Comparison of ENCODE assay signal across 18 cellular contexts in genomic region chr1:232440325-232441059, GRCh38.
DNase-seq lines count a peak whose midpoint lies in the region; ATAC-seq, FAIRE-seq and TF ChIP-seq lines count a peak whose summit lies in the region.
"Had no signal": no experiment of that assay in that cellular context is flagged by ENCODE, and none has a peak within 500 bp of the region (broad histone marks: within the 10 kb centered on the region; RNA-seq: fewer than 3 reads in every experiment).

No MANE protein-coding gene starts in this region.

- no TSS peak for BruUV-seq in HepG2 (replicated peaks; lab: Mats Ljungman, UMichigan)

- TF ChIP-seq CTCF in HepG2 (CRISPR knock-in tag; IDR thresholded peaks at IDR 0.05) (no peak), right lobe of liver (IDR thresholded peaks at IDR 0.05) (no peak), astrocyte (IDR thresholded peaks at IDR 0.05; ENCODE audit: insufficient read depth, low read depth, low read length) (no peak)

- H3K27ac ChIP-seq in HepG2 (ENCODE audit: extremely low read length, insufficient read depth, low read length) (no peak overlapping the region), right lobe of liver (no peak overlapping the region), astrocyte (ENCODE audit: low read depth, low read length) (no peak overlapping the region)
- H3K27ac ChIP-seq: gastroesophageal sphincter, spleen, stomach had no signal

- no peak overlapping the region for H3K4me3 Mint-ChIP-seq in astrocyte (ENCODE audit: unreplicated experiment)
- no peak overlapping the region for H3K4me3 Mint-ChIP-seq in immature natural killer cell
- H3K4me3 Mint-ChIP-seq: activated T-cell treated with anti-CD3 and anti-CD28 coated beads, Interleukin-2, amount 50 U/mL, for 24 hours; naive B cell had no signal

- H3K27ac Mint-ChIP-seq in astrocyte (ENCODE audit: unreplicated experiment) (no peak overlapping the region), immature natural killer cell (no peak overlapping the region)
- H3K27ac Mint-ChIP-seq: activated T-cell treated with anti-CD3 and anti-CD28 coated beads, Interleukin-2, amount 50 U/mL, for 24 hours had no signal

- H3K4me1 Mint-ChIP-seq in astrocyte (ENCODE audit: low read depth, unreplicated experiment) (peaks cover 23% of the 10 kb centered on the region), immature natural killer cell (no peaks in the 10 kb centered on the region)
- H3K4me1 Mint-ChIP-seq: naive B cell had no signal

- POLR2A ChIA-PET in HepG2 (lab: Yijun Ruan, JAX), result no interaction called here

- H3K9me3 ChIP-seq in HepG2 (ENCODE audit: low read length), result no peaks in the 10 kb centered on the region; the same call in 1 of the 2 replicates
- H3K9me3 ChIP-seq in right lobe of liver, result no peaks in the 10 kb centered on the region
- H3K9me3 ChIP-seq in astrocyte (ENCODE audit: insufficient read depth, low read depth, low read length), result no peaks in the 10 kb centered on the region
- H3K9me3 ChIP-seq: gastroesophageal sphincter, spleen, stomach had no signal

- H3K4me1 ChIP-seq in HepG2 (ENCODE audit: insufficient read depth, low read length) (no peaks in the 10 kb centered on the region), right lobe of liver (no peaks in the 10 kb centered on the region), astrocyte (ENCODE audit: insufficient read depth, low read length) (no peaks in the 10 kb centered on the region)

- H2AFZ ChIP-seq in HepG2 (ENCODE audit: low read length), result no peak overlapping the region
- H2AFZ ChIP-seq in astrocyte (ENCODE audit: low read depth, low read length), result no peak overlapping the region

- H3K4me2 ChIP-seq in HepG2 (ENCODE audit: low read depth, low read length) (no peak overlapping the region), astrocyte (ENCODE audit: low read length) (no peak overlapping the region)

- no peak for ATAC-seq in HepG2
- ATAC-seq in right lobe of liver, result no peak
- peak; percentile 74 for ATAC-seq in HG03565 (IDR thresholded peaks at IDR 0.05; ENCODE audit: unreplicated experiment)
- no peak for ATAC-seq in GM21515 (IDR thresholded peaks at IDR 0.05; ENCODE audit: unreplicated experiment)
- no peak for ATAC-seq in HG02571 (IDR thresholded peaks at IDR 0.05; ENCODE audit: unreplicated experiment)
- ATAC-seq: gastroesophageal sphincter had no signal

- H3K27me3 ChIP-seq in HepG2 (ENCODE audit: control insufficient read depth in 1 of 2, insufficient read depth in 2 of 2, low read length in 2 of 2) (peaks cover 0 to 4% of the 10 kb centered on the region in 2 experiments; a peak in 1 of 5 replicates), right lobe of liver (no peaks in the 10 kb centered on the region), astrocyte (ENCODE audit: insufficient read depth, low read length) (no peaks in the 10 kb centered on the region)
- H3K27me3 ChIP-seq: gastroesophageal sphincter, spleen, stomach had no signal

- H3K4me3 ChIP-seq in HepG2 (replicated peaks in 1 of 3; ENCODE audit: insufficient read depth in 1 of 3, low read depth in 2 of 3, low read length in 3 of 3) (no peak overlapping the region), right lobe of liver (no peak overlapping the region), astrocyte (ENCODE audit: insufficient read depth, low read depth, low read length) (no peak overlapping the region)
- H3K4me3 ChIP-seq: gastroesophageal sphincter, spleen, stomach had no signal

- FAIRE-seq in HepG2 (lab: Jason Lieb, UNC), result no peak
- FAIRE-seq in astrocyte (lab: Jason Lieb, UNC), result no peak
- FAIRE-seq: G401.6 had no signal

- TF ChIP-seq EP300 in HepG2 (IDR thresholded peaks at IDR 0.05; ENCODE audit: low read depth in 2 of 2, low read length in 2 of 2) (no peak), HepG2 (CRISPR knock-in tag; IDR thresholded peaks at IDR 0.05; ENCODE audit: borderline replicate concordance) (no peak)

- no peak for TF ChIP-seq RAD21 in HepG2 (CRISPR knock-in tag; IDR thresholded peaks at IDR 0.05)

- H3K9ac ChIP-seq in HepG2 (ENCODE audit: insufficient read depth, low read depth, low read length) (no peak overlapping the region), astrocyte (ENCODE audit: low read length) (no peak overlapping the region)

- H4K20me1 ChIP-seq in HepG2 (ENCODE audit: insufficient read depth, low read length), result no peaks in the 10 kb centered on the region
- H4K20me1 ChIP-seq in astrocyte (ENCODE audit: insufficient read depth, low read length), result no peaks in the 10 kb centered on the region

- DNase-seq in HepG2 (ENCODE audit: low spot score) (no peak), right lobe of liver (no peak), astrocyte (ENCODE audit: low read depth) (peak; percentile 82), mesenteric fat pad (ENCODE audit: low spot score) (no peak), immature natural killer cell (no peak)
- DNase-seq: activated CD4-positive, CD25-positive, alpha-beta regulatory T cell treated with anti-CD3 and anti-CD28 coated beads, Interleukin-2, amount 50 U/mL, for 72 hours; activated T-cell treated with anti-CD3 and anti-CD28 coated beads, Interleukin-2, amount 50 U/mL, for 24 hours; naive B cell; NCI-H1092 treated with DMSO at 0.1 percent for 48 hours; NCI-H774; posterior cingulate gyrus; spleen; stomach had no signal

- 35% methylated on average over 11 of the region's 11 CpGs for WGBS in HepG2 (ENCODE audit: low lambda C conversion rate)
- 82% methylated on average over 8 of the region's 11 CpGs for WGBS in right lobe of liver (ENCODE audit: insufficient coverage, low coverage, low lambda C conversion rate, missing lambda C conversion rate)

- H3K36me3 ChIP-seq in HepG2 (replicated peaks in 1 of 2; ENCODE audit: control insufficient read depth in 1 of 2, insufficient read depth in 2 of 2, low read length in 2 of 2) (no peaks in the 10 kb centered on the region), right lobe of liver (peaks cover 0 to 20% (median 4%) of the 10 kb centered on the region in 4 donors), astrocyte (ENCODE audit: insufficient read depth, low read length) (no peaks in the 10 kb centered on the region)

- H3K9me3 Mint-ChIP-seq in astrocyte (ENCODE audit: unreplicated experiment) (no peaks in the 10 kb centered on the region), immature natural killer cell (no peaks in the 10 kb centered on the region)
- H3K9me3 Mint-ChIP-seq: activated T-cell treated with anti-CD3 and anti-CD28 coated beads, Interleukin-2, amount 50 U/mL, for 24 hours; naive B cell had no signal

- H3K27me3 Mint-ChIP-seq in astrocyte (ENCODE audit: low read depth, unreplicated experiment) (no peaks in the 10 kb centered on the region), immature natural killer cell (ENCODE audit: low read depth in 3 of 3) (peaks cover 0 to 6% (median 2%) of the 10 kb centered on the region in 3 donors)
- H3K27me3 Mint-ChIP-seq: activated T-cell treated with anti-CD3 and anti-CD28 coated beads, Interleukin-2, amount 50 U/mL, for 24 hours; naive B cell had no signal

- H3K36me3 Mint-ChIP-seq in astrocyte (ENCODE audit: low read depth, unreplicated experiment) (peaks cover 24% of the 10 kb centered on the region), immature natural killer cell (peaks cover 0 to 4% (median 0%) of the 10 kb centered on the region in 3 donors)
- H3K36me3 Mint-ChIP-seq: naive B cell had no signal

- intact Hi-C loops in HepG2 (cut with micrococcal nuclease; ENCODE audit: unreplicated experiment), result no loop called here
- intact Hi-C loops in right lobe of liver (cut with DNase I), result no loop called here

- H3K79me2 ChIP-seq in HepG2 (ENCODE audit: insufficient read depth, low read length), result no peaks in the 10 kb centered on the region
- H3K79me2 ChIP-seq in astrocyte (ENCODE audit: insufficient read depth, low read length), result no peaks in the 10 kb centered on the region

- no peak for TF ChIP-seq POLR2A in HepG2 (IDR thresholded peaks at IDR 0.05; ENCODE audit: insufficient read depth in 1 of 2, low read depth in 2 of 2, low read length in 2 of 2)
- TF ChIP-seq POLR2A in right lobe of liver (IDR thresholded peaks at IDR 0.05), result no peak

- in situ Hi-C loops in HepG2 (cut with HindIII; ENCODE audit: extremely low pct_ligation_motif_present, low pct_unique_long_range_greater_than_20kb), result no loop called here

- CTCF ChIA-PET in HepG2 (lab: Yijun Ruan, JAX; ENCODE audit: low intra/inter-chr PET ratio, low total read pairs), result no interaction called here
